In the genomic region with DNA sequence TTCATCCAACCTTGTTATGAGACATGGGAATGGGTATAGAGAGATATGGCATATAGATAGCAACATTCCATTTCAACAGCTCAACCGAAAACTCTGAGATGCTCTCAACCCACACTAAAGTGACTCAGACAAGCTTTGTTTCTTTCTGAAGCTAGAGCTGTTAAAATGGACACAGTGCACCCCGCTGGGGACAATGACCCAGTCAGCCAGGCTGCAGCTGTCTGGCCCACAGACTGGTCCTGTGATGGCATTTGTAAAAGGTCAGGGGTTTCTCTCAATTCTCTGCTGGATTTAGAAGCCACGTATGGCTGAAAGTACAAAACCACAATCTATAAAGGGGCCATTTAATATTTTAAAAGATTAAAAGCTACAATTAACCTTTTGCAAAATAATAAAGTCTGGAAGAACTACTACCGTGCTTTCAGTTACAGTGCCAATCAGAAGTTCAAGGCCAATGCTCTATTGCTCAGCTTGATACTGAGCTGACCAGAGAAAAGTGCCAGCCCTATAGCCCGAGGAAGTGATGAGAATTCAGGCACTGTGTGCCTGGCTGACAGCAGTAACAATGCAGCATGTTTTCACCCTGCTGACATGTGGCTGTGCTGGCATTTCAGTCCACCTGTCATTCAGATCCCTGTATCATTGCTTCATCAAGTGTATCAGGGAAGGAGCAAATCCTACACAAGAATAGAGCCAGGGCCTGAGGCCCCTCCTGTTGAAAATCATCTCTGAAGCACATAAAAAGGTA, we compare ENCODE assay signal across 10 cellular contexts.
DNase-seq lines count a peak whose midpoint lies in the region; ATAC-seq and TF ChIP-seq lines count a peak whose summit lies in the region.
"Had no signal": no experiment of that assay in that cellular context is flagged by ENCODE, and none has a peak within 500 bp of the region (broad histone marks: within the 10 kb centered on the region; RNA-seq: fewer than 3 reads in every experiment).

No MANE protein-coding gene starts in this region.

- 73% methylated on average over 5 of the region's 5 CpGs for WGBS in esophagus muscularis mucosa
- 44 to 54% methylated on average over 1 to 5 of the region's 5 CpGs for WGBS in transverse colon (ENCODE audit: low coverage in 1 of 2), 2 donors

- no peak for TF ChIP-seq CTCF in esophagus muscularis mucosa (IDR thresholded peaks at IDR 0.05)
- no peak for TF ChIP-seq CTCF in mucosa of descending colon (IDR thresholded peaks at IDR 0.05)
- TF ChIP-seq CTCF in transverse colon (IDR thresholded peaks at IDR 0.05) = no peak

- H3K36me3 ChIP-seq in SJSA1 = no peaks in the 10 kb centered on the region
- no peaks in the 10 kb centered on the region for H3K36me3 ChIP-seq in esophagus muscularis mucosa
- no peaks in the 10 kb centered on the region for H3K36me3 ChIP-seq in mucosa of descending colon (ENCODE audit: low read depth)
- H3K36me3 ChIP-seq in transverse colon = no peaks in the 10 kb centered on the region

- H3K27ac Mint-ChIP-seq in activated CD4-positive, alpha-beta T cell treated with anti-CD3 and anti-CD28 coated beads, Interleukin-2, amount 10 ng/mL, durations not matched to agents 7 days and 5 days = no peak overlapping the region
- H3K27ac Mint-ChIP-seq: activated T-cell treated with anti-CD3 and anti-CD28 coated beads, Interleukin-2, amount 50 U/mL, for 24 hours had no signal

- H3K27ac ChIP-seq in SJSA1 (no peak overlapping the region), esophagus muscularis mucosa (replicated peaks in 1 of 4) (peak overlapping the region in 1 of 4 donors; percentile 12), transverse colon (no peak overlapping the region)

- ATAC-seq in mucosa of descending colon = peak; percentile 15

- H3K4me1 ChIP-seq in SJSA1 (replicated peaks) (peaks cover 14% of the 10 kb centered on the region), esophagus muscularis mucosa (peaks cover 11 to 30% (median 23%) of the 10 kb centered on the region in 4 donors), mucosa of descending colon (ENCODE audit: low read depth) (peaks cover 16% of the 10 kb centered on the region), transverse colon (peaks cover 0 to 23% (median 18%) of the 10 kb centered on the region in 4 donors)

- H3K27me3 Mint-ChIP-seq in activated CD4-positive, alpha-beta T cell treated with anti-CD3 and anti-CD28 coated beads, Interleukin-2, amount 10 ng/mL, durations not matched to agents 7 days and 5 days = no peaks in the 10 kb centered on the region
- H3K27me3 Mint-ChIP-seq: activated T-cell treated with anti-CD3 and anti-CD28 coated beads, Interleukin-2, amount 50 U/mL, for 24 hours had no signal

- peaks cover 10% of the 10 kb centered on the region for H3K36me3 Mint-ChIP-seq in activated CD4-positive, alpha-beta T cell treated with anti-CD3 and anti-CD28 coated beads, Interleukin-2, amount 10 ng/mL, durations not matched to agents 7 days and 5 days (ENCODE audit: low read depth)

- CTCF ChIA-PET in activated CD4-positive, alpha-beta T cell treated with anti-CD3 and anti-CD28 coated beads, Interleukin-2, amount 10 ng/mL, durations not matched to agents 7 days and 5 days (lab: Charles Lee) = interaction anchor here (0.8 to 1.2 kb wide), 2 partner anchors 14 to 42 kb away, joined by 3 read pairs; no protein-coding TSS in a partner anchor

- H3K4me3 ChIP-seq in SJSA1 = no peak overlapping the region
- no peak overlapping the region for H3K4me3 ChIP-seq in esophagus muscularis mucosa
- no peak overlapping the region for H3K4me3 ChIP-seq in mucosa of descending colon
- no peak overlapping the region for H3K4me3 ChIP-seq in transverse colon

- H3K9me3 Mint-ChIP-seq in activated CD4-positive, alpha-beta T cell treated with anti-CD3 and anti-CD28 coated beads, Interleukin-2, amount 10 ng/mL, durations not matched to agents 7 days and 5 days = peaks cover 2% of the 10 kb centered on the region

- intact Hi-C loops in esophagus muscularis mucosa (cut with DNase I) (no loop called here), mucosa of descending colon (cut with DNase I, micrococcal nuclease) (no loop called here), transverse colon (cut with DNase I; ENCODE audit: low total_unique reads) (no loop called here)

- TF ChIP-seq EP300 in esophagus muscularis mucosa (IDR thresholded peaks at IDR 0.05) (no peak), transverse colon (IDR thresholded peaks at IDR 0.05; ENCODE audit: low read depth) (no peak)

- no peak for TF ChIP-seq POLR2A in esophagus muscularis mucosa (IDR thresholded peaks at IDR 0.05; ENCODE audit: low read depth)
- no peak for TF ChIP-seq POLR2A in transverse colon (IDR thresholded peaks at IDR 0.05)

- H3K4me3 Mint-ChIP-seq in activated CD4-positive, alpha-beta T cell treated with anti-CD3 and anti-CD28 coated beads, Interleukin-2, amount 10 ng/mL, durations not matched to agents 7 days and 5 days = no peak overlapping the region
- H3K4me3 Mint-ChIP-seq: activated T-cell treated with anti-CD3 and anti-CD28 coated beads, Interleukin-2, amount 50 U/mL, for 24 hours had no signal

- no peaks in the 10 kb centered on the region for H3K27me3 ChIP-seq in SJSA1 (replicated peaks)
- H3K27me3 ChIP-seq in esophagus muscularis mucosa = no peaks in the 10 kb centered on the region
- H3K27me3 ChIP-seq in transverse colon = no peaks in the 10 kb centered on the region

- H3K4me1 Mint-ChIP-seq in activated CD4-positive, alpha-beta T cell treated with anti-CD3 and anti-CD28 coated beads, Interleukin-2, amount 10 ng/mL, durations not matched to agents 7 days and 5 days = peaks cover 22% of the 10 kb centered on the region

- in situ Hi-C loops in transverse colon (cut with MboI; ENCODE audit: low pct_ligation_motif_present in 1 of 4, low pct_unique_long_range_greater_than_20kb in 1 of 4, low sequenced_read_pairs in 3 of 4) = no loop called here

- H3K9me3 ChIP-seq in SJSA1 (replicated peaks) (no peaks in the 10 kb centered on the region), esophagus muscularis mucosa (no peaks in the 10 kb centered on the region), mucosa of descending colon (no peaks in the 10 kb centered on the region), transverse colon (no peaks in the 10 kb centered on the region)

- POLR2A ChIA-PET in activated CD4-positive, alpha-beta T cell treated with anti-CD3 and anti-CD28 coated beads, Interleukin-2, amount 10 ng/mL, durations not matched to agents 7 days and 5 days (lab: Charles Lee) = no interaction called here

- DNase-seq in COLO829 (ENCODE audit: low spot score) = peak; percentile 90
- DNase-seq in SJSA1 (ENCODE audit: low read depth in 1 of 2, low spot score in 2 of 2) = peak; percentile 44 to 64
- peak; percentile 60 for DNase-seq in esophagus muscularis mucosa (ENCODE audit: extremely low spot score)
- DNase-seq in mucosa of descending colon = no peak
- DNase-seq in RPMI8226 = no peak
- no peak for DNase-seq in activated CD4-positive, alpha-beta T cell treated with anti-CD3 and anti-CD28 coated beads, Interleukin-2, amount 10 ng/mL, durations not matched to agents 7 days and 5 days
- DNase-seq in DMS 273 (lab: John Stamatoyannopoulos, UW; ENCODE audit: unreplicated experiment) = no peak
- no peak for DNase-seq in transverse colon
- DNase-seq: activated T-cell treated with anti-CD3 and anti-CD28 coated beads, Interleukin-2, amount 50 U/mL, for 24 hours; OCI-M1 had no signal

Comparison
In these comparisons a context has a peak if more than half of its experiments do, and no peak if none do; other contexts are left out.
1. DNase-seq: peak in COLO829 (single experiment), SJSA1 (2 of 2) and esophagus muscularis mucosa (single experiment); none in mucosa of descending colon (0 of 3), RPMI8226 (single experiment), activated CD4-positive, alpha-beta T cell treated with anti-CD3 and anti-CD28 coated beads, Interleukin-2, amount 10 ng/mL, durations not matched to agents 7 days and 5 days (single experiment), DMS 273 (single experiment) and transverse colon (single experiment).